ENCODE assay signal across 22 cellular contexts in genomic region chr5:84706678-84707641, GRCh38.
"Had no signal": no experiment of that assay in that cellular context is flagged by ENCODE, and none has a peak within 500 bp of the region (broad histone marks: within the 10 kb centered on the region; RNA-seq: fewer than 3 reads in every experiment).

No MANE protein-coding gene starts in this region.

- H3K27ac ChIP-seq: body of pancreas, VCaP had no signal

- H3K36me3 Mint-ChIP-seq: activated naive CD4-positive, alpha-beta T cell treated with anti-CD3 and anti-CD28 coated beads, Interleukin-2, amount 50 U/mL, for 24 hours had no signal

- H3K4me3 Mint-ChIP-seq: activated CD4-positive, alpha-beta memory T cell treated with anti-CD3 and anti-CD28 coated beads, Interleukin-2, amount 10 ng/mL, durations not matched to agents 7 days and 5 days; activated CD4-positive, alpha-beta T cell treated with anti-CD3 and anti-CD28 coated beads for 36 hours; activated naive CD4-positive, alpha-beta T cell treated with anti-CD3 and anti-CD28 coated beads, Interleukin-2, amount 50 U/mL, for 24 hours had no signal

- H3K9me3 Mint-ChIP-seq: activated naive CD4-positive, alpha-beta T cell treated with anti-CD3 and anti-CD28 coated beads, Interleukin-2, amount 50 U/mL, for 24 hours had no signal

- ATAC-seq: activated CD4-positive, alpha-beta T cell treated with anti-CD3 and anti-CD28 coated beads for 36 hours; body of pancreas had no signal

- H3K27ac Mint-ChIP-seq: activated CD4-positive, alpha-beta memory T cell treated with anti-CD3 and anti-CD28 coated beads, Interleukin-2, amount 10 ng/mL, durations not matched to agents 7 days and 5 days; activated CD4-positive, alpha-beta T cell treated with anti-CD3 and anti-CD28 coated beads for 36 hours; activated naive CD4-positive, alpha-beta T cell treated with anti-CD3 and anti-CD28 coated beads, Interleukin-2, amount 50 U/mL, for 24 hours had no signal

- H3K9me3 ChIP-seq: body of pancreas had no signal

- H3K4me1 Mint-ChIP-seq: activated CD4-positive, alpha-beta memory T cell treated with anti-CD3 and anti-CD28 coated beads, Interleukin-2, amount 10 ng/mL, durations not matched to agents 7 days and 5 days; activated CD4-positive, alpha-beta T cell treated with anti-CD3 and anti-CD28 coated beads for 36 hours; activated naive CD4-positive, alpha-beta T cell treated with anti-CD3 and anti-CD28 coated beads, Interleukin-2, amount 50 U/mL, for 24 hours had no signal

- H3K27me3 Mint-ChIP-seq: activated CD4-positive, alpha-beta memory T cell treated with anti-CD3 and anti-CD28 coated beads, Interleukin-2, amount 10 ng/mL, durations not matched to agents 7 days and 5 days; activated CD4-positive, alpha-beta T cell treated with anti-CD3 and anti-CD28 coated beads for 36 hours; activated naive CD4-positive, alpha-beta T cell treated with anti-CD3 and anti-CD28 coated beads, Interleukin-2, amount 50 U/mL, for 24 hours had no signal

- DNase-seq: activated CD4-positive, alpha-beta memory T cell treated with anti-CD3 and anti-CD28 coated beads, Interleukin-2, amount 10 ng/mL, durations not matched to agents 7 days and 5 days; activated CD4-positive, alpha-beta T cell treated with anti-CD3 and anti-CD28 coated beads for 36 hours; activated CD4-positive, alpha-beta T cell treated with anti-CD3 and anti-CD28 coated beads, Interleukin-2, amount 50 U/mL, for 1 hour; activated CD4-positive, CD25-positive, alpha-beta regulatory T cell; activated effector memory CD4-positive, alpha-beta T cell treated with Interleukin-2 at 50 U/mL for 16 hours; activated naive CD4-positive, alpha-beta T cell; aorta; body of pancreas; central memory CD4-positive, alpha-beta T cell; MV-4-11; NCI-H1092 treated with DMSO at 0.1 percent for 48 hours; NCI-H1417 treated with DMSO at 0.1 percent for 48 hours; NCI-H1694; NCI-H2029; NCI-H2107; NCI-H345; NCI-H510A; NCI-H69; SIG-M5; T-helper 1 cell had no signal

- H3K4me3 ChIP-seq: body of pancreas had no signal
